ENCODE assay signal across 12 cellular contexts in genomic region chr1:54311506-54311905, GRCh38.
A peak's percentile ranks its signal among the peaks of the same experiment; 100 is the strongest.
DNase-seq lines count a peak whose midpoint lies in the region; ATAC-seq and TF ChIP-seq lines count a peak whose summit lies in the region.
"Had no signal": no experiment of that assay in that cellular context is flagged by ENCODE, and none has a peak within 500 bp of the region (broad histone marks: within the 10 kb centered on the region; RNA-seq: fewer than 3 reads in every experiment).

No MANE protein-coding gene starts in this region.

- no peak overlapping the region for H3K27ac ChIP-seq in CD4-positive, CD25-positive, alpha-beta regulatory T cell (ENCODE audit: insufficient read depth, low read length, poor library complexity, severe bottlenecking)

- no peak overlapping the region for H3K4me3 ChIP-seq in CD4-positive, CD25-positive, alpha-beta regulatory T cell (ENCODE audit: low read depth, low read length)
- H3K4me3 ChIP-seq in MG63, result no peak overlapping the region
- H3K4me3 ChIP-seq: testis had no signal

- no peaks in the 10 kb centered on the region for H3K9me3 ChIP-seq in CD4-positive, CD25-positive, alpha-beta regulatory T cell (ENCODE audit: control insufficient read depth in 2 of 2, low read length in 2 of 2)
- H3K9me3 ChIP-seq in MG63, result no peaks in the 10 kb centered on the region
- H3K9me3 ChIP-seq: testis had no signal

- H3K27me3 ChIP-seq in CD4-positive, CD25-positive, alpha-beta regulatory T cell (ENCODE audit: control insufficient read depth, insufficient read depth, low read length), result no peaks in the 10 kb centered on the region
- no peaks in the 10 kb centered on the region for H3K27me3 ChIP-seq in MG63
- H3K27me3 ChIP-seq: testis had no signal

- no peak overlapping the region for H3K4me3 Mint-ChIP-seq in CD4-positive, CD25-positive, alpha-beta regulatory T cell
- H3K4me3 Mint-ChIP-seq in activated CD8-positive, alpha-beta T cell treated with anti-CD3 and anti-CD28 coated beads for 36 hours, result no peak overlapping the region
- H3K4me3 Mint-ChIP-seq in mesothelial cell of epicardium, result no peak overlapping the region
- H3K4me3 Mint-ChIP-seq: activated CD4-positive, alpha-beta memory T cell treated with anti-CD3 and anti-CD28 coated beads, Interleukin-2, amount 10 ng/mL, durations not matched to agents 7 days and 5 days had no signal

- CTCF ChIA-PET in activated CD8-positive, alpha-beta T cell treated with anti-CD3 and anti-CD28 coated beads for 36 hours (lab: Charles Lee), result interaction anchor here (0.9 kb wide), 1 partner anchor 168 kb away, joined by 3 read pairs; no protein-coding TSS in a partner anchor
- CTCF ChIA-PET in GM10248 (lab: Yijun Ruan, JAX), result interaction anchor here (0.9 to 1.0 kb wide), 2 partner anchors 9 to 18 kb away, joined by 3 read pairs; no protein-coding TSS in a partner anchor

- POLR2A ChIA-PET in activated CD8-positive, alpha-beta T cell treated with anti-CD3 and anti-CD28 coated beads for 36 hours (lab: Charles Lee), result interaction anchor here (1.6 to 1.8 kb wide), 2 partner anchors 12 to 14 kb away, joined by 4 to 5 read pairs; no protein-coding TSS in a partner anchor
- POLR2A ChIA-PET in GM10248 (lab: Yijun Ruan, JAX), result no interaction called here

- H3K36me3 Mint-ChIP-seq in CD4-positive, CD25-positive, alpha-beta regulatory T cell, result peaks cover 9% of the 10 kb centered on the region
- H3K36me3 Mint-ChIP-seq in activated CD8-positive, alpha-beta T cell treated with anti-CD3 and anti-CD28 coated beads for 36 hours (ENCODE audit: low read depth), result no peaks in the 10 kb centered on the region
- H3K36me3 Mint-ChIP-seq in mesothelial cell of epicardium, result peaks cover 2% of the 10 kb centered on the region

- TF ChIP-seq CTCF in activated CD8-positive, alpha-beta T cell treated with anti-CD3 and anti-CD28 coated beads for 36 hours (IDR thresholded peaks at IDR 0.05), result no peak
- TF ChIP-seq CTCF in mesothelial cell of epicardium (IDR thresholded peaks at IDR 0.05; ENCODE audit: unreplicated experiment), result no peak
- TF ChIP-seq CTCF in GM10248 (IDR thresholded peaks at IDR 0.05; ENCODE audit: control extremely low read depth, extremely low read depth, low read depth, missing control alignments), result no peak

- peaks cover 7% of the 10 kb centered on the region for H3K4me1 ChIP-seq in CD4-positive, CD25-positive, alpha-beta regulatory T cell (ENCODE audit: control insufficient read depth, insufficient read depth, low read length, poor library complexity, severe bottlenecking)

- DNase-seq in CD4-positive, CD25-positive, alpha-beta regulatory T cell, result no peak
- DNase-seq in EH (ENCODE audit: low read depth) (peak; percentile 57), mesothelial cell of epicardium (ENCODE audit: low spot score in 2 of 2, unreplicated experiment in 2 of 2) (no peak), GM10248 (ENCODE audit: extremely low spot score) (no peak), cortex of kidney (lab: John Stamatoyannopoulos, UW) (no peak), MG63 (no peak)
- no peak for DNase-seq in activated CD8-positive, alpha-beta T cell treated with anti-CD3 and anti-CD28 coated beads for 36 hours
- DNase-seq: activated CD4-positive, alpha-beta memory T cell treated with anti-CD3 and anti-CD28 coated beads, Interleukin-2, amount 10 ng/mL, durations not matched to agents 7 days and 5 days; NCI-H187 treated with DMSO at 0.1 percent for 48 hours; NCI-H446 treated with DMSO at 0.1 percent for 48 hours; testis had no signal

- intact Hi-C loops in activated CD8-positive, alpha-beta T cell treated with anti-CD3 and anti-CD28 coated beads for 36 hours (cut with micrococcal nuclease), result no loop called here

- H3K36me3 ChIP-seq in CD4-positive, CD25-positive, alpha-beta regulatory T cell (ENCODE audit: control insufficient read depth, insufficient read depth, low read length), result no peaks in the 10 kb centered on the region
- H3K36me3 ChIP-seq in MG63, result no peaks in the 10 kb centered on the region

- peaks cover 0 to 72% (median 18%) of the 10 kb centered on the region in 4 donors for H3K4me1 Mint-ChIP-seq in CD4-positive, CD25-positive, alpha-beta regulatory T cell
- peaks cover 59% of the 10 kb centered on the region for H3K4me1 Mint-ChIP-seq in activated CD8-positive, alpha-beta T cell treated with anti-CD3 and anti-CD28 coated beads for 36 hours (ENCODE audit: low read depth)
- H3K4me1 Mint-ChIP-seq in mesothelial cell of epicardium, result peaks cover 64% of the 10 kb centered on the region

- peak overlapping the region in 2 of 3 donors; percentile 38 to 65 for H3K27ac Mint-ChIP-seq in CD4-positive, CD25-positive, alpha-beta regulatory T cell
- peak overlapping the region; percentile 75 for H3K27ac Mint-ChIP-seq in activated CD8-positive, alpha-beta T cell treated with anti-CD3 and anti-CD28 coated beads for 36 hours
- peak overlapping the region; percentile 78 for H3K27ac Mint-ChIP-seq in mesothelial cell of epicardium

- H3K9me3 Mint-ChIP-seq in CD4-positive, CD25-positive, alpha-beta regulatory T cell, result no peaks in the 10 kb centered on the region
- H3K9me3 Mint-ChIP-seq in activated CD8-positive, alpha-beta T cell treated with anti-CD3 and anti-CD28 coated beads for 36 hours, result no peaks in the 10 kb centered on the region
- no peaks in the 10 kb centered on the region for H3K9me3 Mint-ChIP-seq in mesothelial cell of epicardium
- H3K9me3 Mint-ChIP-seq: activated CD4-positive, alpha-beta memory T cell treated with anti-CD3 and anti-CD28 coated beads, Interleukin-2, amount 10 ng/mL, durations not matched to agents 7 days and 5 days had no signal

- no peak for ATAC-seq in CD4-positive, CD25-positive, alpha-beta regulatory T cell (ENCODE audit: low read depth in 2 of 2)
- ATAC-seq in activated CD8-positive, alpha-beta T cell treated with anti-CD3 and anti-CD28 coated beads for 36 hours, result no peak
- no peak for ATAC-seq in GM18517 (IDR thresholded peaks at IDR 0.05; ENCODE audit: unreplicated experiment)

- H3K27me3 Mint-ChIP-seq in CD4-positive, CD25-positive, alpha-beta regulatory T cell, result no peaks in the 10 kb centered on the region
- no peaks in the 10 kb centered on the region for H3K27me3 Mint-ChIP-seq in activated CD8-positive, alpha-beta T cell treated with anti-CD3 and anti-CD28 coated beads for 36 hours
- H3K27me3 Mint-ChIP-seq in mesothelial cell of epicardium (ENCODE audit: low read depth), result no peaks in the 10 kb centered on the region
- H3K27me3 Mint-ChIP-seq: activated CD4-positive, alpha-beta memory T cell treated with anti-CD3 and anti-CD28 coated beads, Interleukin-2, amount 10 ng/mL, durations not matched to agents 7 days and 5 days had no signal
